In the genomic region with DNA sequence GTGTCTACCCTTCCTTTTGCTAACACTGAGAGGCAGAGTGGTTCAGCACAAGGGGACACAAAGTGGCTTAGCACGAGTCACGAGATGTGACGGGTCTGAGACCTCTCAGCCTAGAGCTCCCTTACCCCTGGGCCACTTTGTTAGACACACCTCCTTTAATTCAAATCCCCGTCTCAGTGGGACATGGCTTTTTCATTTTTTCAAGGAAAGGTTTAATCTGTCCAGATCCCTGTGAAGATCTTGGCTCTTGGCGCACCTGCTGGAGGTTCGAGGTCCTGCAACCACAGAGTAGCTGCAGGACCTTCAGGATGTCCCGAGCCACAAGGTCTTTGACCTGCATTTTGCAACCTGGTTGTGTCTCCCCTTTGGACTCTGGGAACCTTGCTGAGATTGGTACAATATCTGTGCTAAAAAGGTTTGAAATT, we compare ENCODE assay signal across 1 cellular context.
A peak's percentile ranks its signal among the peaks of the same experiment; 100 is the strongest.
TF ChIP-seq lines count a peak whose summit lies in the region.

No MANE protein-coding gene starts in this region.

TF ChIP-seq in HepG2, 621 proteins besides CTCF, POLR2A, EP300 and RAD21 (continued from another document and continues in another):
- TF ChIP-seq, protein P1, sequence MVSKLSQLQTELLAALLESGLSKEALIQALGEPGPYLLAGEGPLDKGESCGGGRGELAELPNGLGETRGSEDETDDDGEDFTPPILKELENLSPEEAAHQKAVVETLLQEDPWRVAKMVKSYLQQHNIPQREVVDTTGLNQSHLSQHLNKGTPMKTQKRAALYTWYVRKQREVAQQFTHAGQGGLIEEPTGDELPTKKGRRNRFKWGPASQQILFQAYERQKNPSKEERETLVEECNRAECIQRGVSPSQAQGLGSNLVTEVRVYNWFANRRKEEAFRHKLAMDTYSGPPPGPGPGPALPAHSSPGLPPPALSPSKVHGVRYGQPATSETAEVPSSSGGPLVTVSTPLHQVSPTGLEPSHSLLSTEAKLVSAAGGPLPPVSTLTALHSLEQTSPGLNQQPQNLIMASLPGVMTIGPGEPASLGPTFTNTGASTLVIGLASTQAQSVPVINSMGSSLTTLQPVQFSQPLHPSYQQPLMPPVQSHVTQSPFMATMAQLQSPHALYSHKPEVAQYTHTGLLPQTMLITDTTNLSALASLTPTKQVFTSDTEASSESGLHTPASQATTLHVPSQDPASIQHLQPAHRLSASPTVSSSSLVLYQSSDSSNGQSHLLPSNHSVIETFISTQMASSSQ (IDR thresholded peaks at IDR 0.05; ENCODE audit: low read depth): no peak
- TF ChIP-seq, protein P1 (CRISPR knock-in tag; IDR thresholded peaks at IDR 0.05; ENCODE audit: borderline replicate concordance): no peak
- no peak for TF ChIP-seq PRMT3 (CRISPR knock-in tag; IDR thresholded peaks at IDR 0.05; ENCODE audit: borderline replicate concordance, low read depth)
- TF ChIP-seq GATAD2A (CRISPR knock-in tag; IDR thresholded peaks at IDR 0.05): peak; percentile 81
- TF ChIP-seq REXO4 (CRISPR knock-in tag; IDR thresholded peaks at IDR 0.05; ENCODE audit: borderline replicate concordance): no peak
- TF ChIP-seq SP4 (CRISPR knock-in tag; IDR thresholded peaks at IDR 0.05): no peak
- TF ChIP-seq, protein P2, sequence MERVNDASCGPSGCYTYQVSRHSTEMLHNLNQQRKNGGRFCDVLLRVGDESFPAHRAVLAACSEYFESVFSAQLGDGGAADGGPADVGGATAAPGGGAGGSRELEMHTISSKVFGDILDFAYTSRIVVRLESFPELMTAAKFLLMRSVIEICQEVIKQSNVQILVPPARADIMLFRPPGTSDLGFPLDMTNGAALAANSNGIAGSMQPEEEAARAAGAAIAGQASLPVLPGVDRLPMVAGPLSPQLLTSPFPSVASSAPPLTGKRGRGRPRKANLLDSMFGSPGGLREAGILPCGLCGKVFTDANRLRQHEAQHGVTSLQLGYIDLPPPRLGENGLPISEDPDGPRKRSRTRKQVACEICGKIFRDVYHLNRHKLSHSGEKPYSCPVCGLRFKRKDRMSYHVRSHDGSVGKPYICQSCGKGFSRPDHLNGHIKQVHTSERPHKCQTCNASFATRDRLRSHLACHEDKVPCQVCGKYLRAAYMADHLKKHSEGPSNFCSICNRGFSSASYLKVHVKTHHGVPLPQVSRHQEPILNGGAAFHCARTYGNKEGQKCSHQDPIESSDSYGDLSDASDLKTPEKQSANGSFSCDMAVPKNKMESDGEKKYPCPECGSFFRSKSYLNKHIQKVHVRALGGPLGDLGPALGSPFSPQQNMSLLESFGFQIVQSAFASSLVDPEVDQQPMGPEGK (CRISPR knock-in tag; IDR thresholded peaks at IDR 0.05): peak; percentile 43; the same call in 1 of the 2 replicates
- TF ChIP-seq DPF2 (CRISPR knock-in tag; IDR thresholded peaks at IDR 0.05; ENCODE audit: borderline replicate concordance, low read depth): no peak
- TF ChIP-seq, protein P3, sequence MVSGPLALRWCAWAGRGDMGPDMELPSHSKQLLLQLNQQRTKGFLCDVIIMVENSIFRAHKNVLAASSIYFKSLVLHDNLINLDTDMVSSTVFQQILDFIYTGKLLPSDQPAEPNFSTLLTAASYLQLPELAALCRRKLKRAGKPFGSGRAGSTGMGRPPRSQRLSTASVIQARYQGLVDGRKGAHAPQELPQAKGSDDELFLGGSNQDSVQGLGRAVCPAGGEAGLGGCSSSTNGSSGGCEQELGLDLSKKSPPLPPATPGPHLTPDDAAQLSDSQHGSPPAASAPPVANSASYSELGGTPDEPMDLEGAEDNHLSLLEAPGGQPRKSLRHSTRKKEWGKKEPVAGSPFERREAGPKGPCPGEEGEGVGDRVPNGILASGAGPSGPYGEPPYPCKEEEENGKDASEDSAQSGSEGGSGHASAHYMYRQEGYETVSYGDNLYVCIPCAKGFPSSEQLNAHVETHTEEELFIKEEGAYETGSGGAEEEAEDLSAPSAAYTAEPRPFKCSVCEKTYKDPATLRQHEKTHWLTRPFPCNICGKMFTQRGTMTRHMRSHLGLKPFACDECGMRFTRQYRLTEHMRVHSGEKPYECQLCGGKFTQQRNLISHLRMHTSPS (CRISPR knock-in tag; IDR thresholded peaks at IDR 0.05; ENCODE audit: low read depth): no peak
- TF ChIP-seq, protein P4, sequence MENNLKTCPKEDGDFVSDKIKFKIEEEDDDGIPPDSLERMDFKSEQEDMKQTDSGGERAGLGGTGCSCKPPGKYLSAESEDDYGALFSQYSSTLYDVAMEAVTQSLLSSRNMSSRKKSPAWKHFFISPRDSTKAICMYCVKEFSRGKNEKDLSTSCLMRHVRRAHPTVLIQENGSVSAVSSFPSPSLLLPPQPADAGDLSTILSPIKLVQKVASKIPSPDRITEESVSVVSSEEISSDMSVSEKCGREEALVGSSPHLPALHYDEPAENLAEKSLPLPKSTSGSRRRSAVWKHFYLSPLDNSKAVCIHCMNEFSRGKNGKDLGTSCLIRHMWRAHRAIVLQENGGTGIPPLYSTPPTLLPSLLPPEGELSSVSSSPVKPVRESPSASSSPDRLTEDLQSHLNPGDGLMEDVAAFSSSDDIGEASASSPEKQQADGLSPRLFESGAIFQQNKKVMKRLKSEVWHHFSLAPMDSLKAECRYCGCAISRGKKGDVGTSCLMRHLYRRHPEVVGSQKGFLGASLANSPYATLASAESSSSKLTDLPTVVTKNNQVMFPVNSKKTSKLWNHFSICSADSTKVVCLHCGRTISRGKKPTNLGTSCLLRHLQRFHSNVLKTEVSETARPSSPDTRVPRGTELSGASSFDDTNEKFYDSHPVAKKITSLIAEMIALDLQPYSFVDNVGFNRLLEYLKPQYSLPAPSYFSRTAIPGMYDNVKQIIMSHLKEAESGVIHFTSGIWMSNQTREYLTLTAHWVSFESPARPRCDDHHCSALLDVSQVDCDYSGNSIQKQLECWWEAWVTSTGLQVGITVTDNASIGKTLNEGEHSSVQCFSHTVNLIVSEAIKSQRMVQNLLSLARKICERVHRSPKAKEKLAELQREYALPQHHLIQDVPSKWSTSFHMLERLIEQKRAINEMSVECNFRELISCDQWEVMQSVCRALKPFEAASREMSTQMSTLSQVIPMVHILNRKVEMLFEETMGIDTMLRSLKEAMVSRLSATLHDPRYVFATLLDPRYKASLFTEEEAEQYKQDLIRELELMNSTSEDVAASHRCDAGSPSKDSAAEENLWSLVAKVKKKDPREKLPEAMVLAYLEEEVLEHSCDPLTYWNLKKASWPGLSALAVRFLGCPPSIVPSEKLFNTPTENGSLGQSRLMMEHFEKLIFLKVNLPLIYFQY (CRISPR knock-in tag; IDR thresholded peaks at IDR 0.05; ENCODE audit: borderline replicate concordance): 0 out of 2 replicates have a peak, but pooled peaks have one; percentile 10
- TF ChIP-seq, protein P5, sequence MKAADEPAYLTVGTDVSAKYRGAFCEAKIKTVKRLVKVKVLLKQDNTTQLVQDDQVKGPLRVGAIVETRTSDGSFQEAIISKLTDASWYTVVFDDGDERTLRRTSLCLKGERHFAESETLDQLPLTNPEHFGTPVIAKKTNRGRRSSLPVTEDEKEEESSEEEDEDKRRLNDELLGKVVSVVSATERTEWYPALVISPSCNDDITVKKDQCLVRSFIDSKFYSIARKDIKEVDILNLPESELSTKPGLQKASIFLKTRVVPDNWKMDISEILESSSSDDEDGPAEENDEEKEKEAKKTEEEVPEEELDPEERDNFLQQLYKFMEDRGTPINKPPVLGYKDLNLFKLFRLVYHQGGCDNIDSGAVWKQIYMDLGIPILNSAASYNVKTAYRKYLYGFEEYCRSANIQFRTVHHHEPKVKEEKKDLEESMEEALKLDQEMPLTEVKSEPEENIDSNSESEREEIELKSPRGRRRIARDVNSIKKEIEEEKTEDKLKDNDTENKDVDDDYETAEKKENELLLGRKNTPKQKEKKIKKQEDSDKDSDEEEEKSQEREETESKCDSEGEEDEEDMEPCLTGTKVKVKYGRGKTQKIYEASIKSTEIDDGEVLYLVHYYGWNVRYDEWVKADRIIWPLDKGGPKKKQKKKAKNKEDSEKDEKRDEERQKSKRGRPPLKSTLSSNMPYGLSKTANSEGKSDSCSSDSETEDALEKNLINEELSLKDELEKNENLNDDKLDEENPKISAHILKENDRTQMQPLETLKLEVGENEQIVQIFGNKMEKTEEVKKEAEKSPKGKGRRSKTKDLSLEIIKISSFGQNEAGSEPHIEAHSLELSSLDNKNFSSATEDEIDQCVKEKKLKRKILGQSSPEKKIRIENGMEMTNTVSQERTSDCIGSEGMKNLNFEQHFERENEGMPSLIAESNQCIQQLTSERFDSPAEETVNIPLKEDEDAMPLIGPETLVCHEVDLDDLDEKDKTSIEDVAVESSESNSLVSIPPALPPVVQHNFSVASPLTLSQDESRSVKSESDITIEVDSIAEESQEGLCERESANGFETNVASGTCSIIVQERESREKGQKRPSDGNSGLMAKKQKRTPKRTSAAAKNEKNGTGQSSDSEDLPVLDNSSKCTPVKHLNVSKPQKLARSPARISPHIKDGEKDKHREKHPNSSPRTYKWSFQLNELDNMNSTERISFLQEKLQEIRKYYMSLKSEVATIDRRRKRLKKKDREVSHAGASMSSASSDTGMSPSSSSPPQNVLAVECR (CRISPR knock-in tag; IDR thresholded peaks at IDR 0.05; ENCODE audit: borderline replicate concordance): peak; percentile 40; the same call in 1 of the 2 replicates
- TF ChIP-seq, protein P6, sequence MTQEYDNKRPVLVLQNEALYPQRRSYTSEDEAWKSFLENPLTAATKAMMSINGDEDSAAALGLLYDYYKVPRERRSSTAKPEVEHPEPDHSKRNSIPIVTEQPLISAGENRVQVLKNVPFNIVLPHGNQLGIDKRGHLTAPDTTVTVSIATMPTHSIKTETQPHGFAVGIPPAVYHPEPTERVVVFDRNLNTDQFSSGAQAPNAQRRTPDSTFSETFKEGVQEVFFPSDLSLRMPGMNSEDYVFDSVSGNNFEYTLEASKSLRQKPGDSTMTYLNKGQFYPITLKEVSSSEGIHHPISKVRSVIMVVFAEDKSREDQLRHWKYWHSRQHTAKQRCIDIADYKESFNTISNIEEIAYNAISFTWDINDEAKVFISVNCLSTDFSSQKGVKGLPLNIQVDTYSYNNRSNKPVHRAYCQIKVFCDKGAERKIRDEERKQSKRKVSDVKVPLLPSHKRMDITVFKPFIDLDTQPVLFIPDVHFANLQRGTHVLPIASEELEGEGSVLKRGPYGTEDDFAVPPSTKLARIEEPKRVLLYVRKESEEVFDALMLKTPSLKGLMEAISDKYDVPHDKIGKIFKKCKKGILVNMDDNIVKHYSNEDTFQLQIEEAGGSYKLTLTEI (CRISPR knock-in tag; conservative IDR thresholded peaks at IDR 0.05): no peak
- no peak for TF ChIP-seq KLF12 (CRISPR knock-in tag; IDR thresholded peaks at IDR 0.05; ENCODE audit: borderline replicate concordance)
- no peak for TF ChIP-seq FIP1L1 (IDR thresholded peaks at IDR 0.05; ENCODE audit: borderline replicate concordance, insufficient read depth, low read depth, low read length)
- TF ChIP-seq ZNF577 (CRISPR knock-in tag; IDR thresholded peaks at IDR 0.05; ENCODE audit: borderline replicate concordance, low read depth): no peak
- peak; percentile 41; the same call in 1 of the 2 replicates for TF ChIP-seq KMT2A (CRISPR knock-in tag; IDR thresholded peaks at IDR 0.05)
- TF ChIP-seq RBM39 (IDR thresholded peaks at IDR 0.05; ENCODE audit: low read depth, low read length, poor library complexity, severe bottlenecking): no peak
- no peak for TF ChIP-seq NFKB2 (CRISPR knock-in tag; IDR thresholded peaks at IDR 0.05; ENCODE audit: borderline replicate concordance)
- TF ChIP-seq NR2F2 (IDR thresholded peaks at IDR 0.05; ENCODE audit: borderline replicate concordance, low read depth): peak; percentile 52; the same call in 1 of the 2 replicates
- TF ChIP-seq, protein P7, sequence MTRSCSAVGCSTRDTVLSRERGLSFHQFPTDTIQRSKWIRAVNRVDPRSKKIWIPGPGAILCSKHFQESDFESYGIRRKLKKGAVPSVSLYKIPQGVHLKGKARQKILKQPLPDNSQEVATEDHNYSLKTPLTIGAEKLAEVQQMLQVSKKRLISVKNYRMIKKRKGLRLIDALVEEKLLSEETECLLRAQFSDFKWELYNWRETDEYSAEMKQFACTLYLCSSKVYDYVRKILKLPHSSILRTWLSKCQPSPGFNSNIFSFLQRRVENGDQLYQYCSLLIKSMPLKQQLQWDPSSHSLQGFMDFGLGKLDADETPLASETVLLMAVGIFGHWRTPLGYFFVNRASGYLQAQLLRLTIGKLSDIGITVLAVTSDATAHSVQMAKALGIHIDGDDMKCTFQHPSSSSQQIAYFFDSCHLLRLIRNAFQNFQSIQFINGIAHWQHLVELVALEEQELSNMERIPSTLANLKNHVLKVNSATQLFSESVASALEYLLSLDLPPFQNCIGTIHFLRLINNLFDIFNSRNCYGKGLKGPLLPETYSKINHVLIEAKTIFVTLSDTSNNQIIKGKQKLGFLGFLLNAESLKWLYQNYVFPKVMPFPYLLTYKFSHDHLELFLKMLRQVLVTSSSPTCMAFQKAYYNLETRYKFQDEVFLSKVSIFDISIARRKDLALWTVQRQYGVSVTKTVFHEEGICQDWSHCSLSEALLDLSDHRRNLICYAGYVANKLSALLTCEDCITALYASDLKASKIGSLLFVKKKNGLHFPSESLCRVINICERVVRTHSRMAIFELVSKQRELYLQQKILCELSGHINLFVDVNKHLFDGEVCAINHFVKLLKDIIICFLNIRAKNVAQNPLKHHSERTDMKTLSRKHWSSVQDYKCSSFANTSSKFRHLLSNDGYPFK (CRISPR knock-in tag; IDR thresholded peaks at IDR 0.05; ENCODE audit: borderline replicate concordance): no peak
- TF ChIP-seq MLLT10 (CRISPR knock-in tag; IDR thresholded peaks at IDR 0.05): no peak
- TF ChIP-seq MAFF (IDR thresholded peaks at IDR 0.05; ENCODE audit: low read depth, low read length): no peak
- TF ChIP-seq RXRA (CRISPR knock-in tag; IDR thresholded peaks at IDR 0.05): peak; percentile 94
- no peak for TF ChIP-seq KLF13 (CRISPR knock-in tag; IDR thresholded peaks at IDR 0.05)
- peak; percentile 48 for TF ChIP-seq FOSL2 (CRISPR knock-in tag; IDR thresholded peaks at IDR 0.05)
- TF ChIP-seq ZNF644 (CRISPR knock-in tag; IDR thresholded peaks at IDR 0.05; ENCODE audit: low read depth): 0 out of 2 replicates have a peak, but pooled peaks have one; percentile 47
- TF ChIP-seq FOXK2 (IDR thresholded peaks at IDR 0.05): no peak
- TF ChIP-seq ZFP62 (CRISPR knock-in tag; IDR thresholded peaks at IDR 0.05): no peak
- peak; percentile 90 for TF ChIP-seq CEBPB (IDR thresholded peaks at IDR 0.05; ENCODE audit: borderline replicate concordance, low read depth, low read length)
- no peak for TF ChIP-seq ZNF619 (CRISPR knock-in tag; IDR thresholded peaks at IDR 0.05)
- no peak for TF ChIP-seq AGO2 (optimal IDR thresholded peaks at IDR 0.05; ENCODE audit: low read depth, low read length)
- TF ChIP-seq ZNF841 (CRISPR knock-in tag; IDR thresholded peaks at IDR 0.05; ENCODE audit: borderline replicate concordance): no peak
- TF ChIP-seq RFX1 (IDR thresholded peaks at IDR 0.05): no peak
- TF ChIP-seq CEBPG (CRISPR knock-in tag; IDR thresholded peaks at IDR 0.05): peak; percentile 80
- peak; percentile 39; the same call in 1 of the 2 replicates for TF ChIP-seq FOXJ3 (CRISPR knock-in tag; IDR thresholded peaks at IDR 0.05; ENCODE audit: borderline replicate concordance)
- no peak for TF ChIP-seq NR1H2 (CRISPR knock-in tag; IDR thresholded peaks at IDR 0.05; ENCODE audit: borderline replicate concordance, low read depth)
- TF ChIP-seq ZMYM2 (CRISPR knock-in tag; IDR thresholded peaks at IDR 0.05): peak; percentile 31; the same call in 1 of the 2 replicates
